ENCODE assay signal across 22 cellular contexts in the genomic region with DNA sequence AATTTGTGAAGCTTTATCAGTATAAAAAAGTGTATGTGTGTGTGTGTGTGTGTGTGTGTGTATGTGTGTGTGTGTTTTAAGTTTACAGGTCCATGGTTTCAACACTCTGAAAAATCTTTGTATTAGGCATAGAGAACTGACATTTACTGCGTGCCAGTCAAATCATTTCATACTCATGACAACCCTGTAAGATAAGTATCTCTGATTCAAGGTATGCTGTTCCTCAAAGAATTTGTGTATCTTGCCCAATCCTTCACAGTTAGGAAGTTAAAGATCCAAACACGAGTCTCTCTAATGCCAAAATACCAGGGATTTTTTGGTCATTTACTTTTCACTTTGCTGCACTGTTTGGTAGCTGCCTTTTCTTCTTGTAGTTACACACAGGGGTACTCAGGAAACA.
"Had no signal": no experiment of that assay in that cellular context is flagged by ENCODE, and none has a peak within 500 bp of the region (broad histone marks: within the 10 kb centered on the region; RNA-seq: fewer than 3 reads in every experiment).

No MANE protein-coding gene starts in this region.

- H3K27me3 ChIP-seq: SJSA1 had no signal

- H3K9me3 ChIP-seq: SJSA1 had no signal

- H3K36me3 ChIP-seq: SJSA1 had no signal

- H3K4me1 ChIP-seq: SJSA1 had no signal

- H3K4me3 ChIP-seq: K562, SJSA1, SK-N-MC had no signal

- H3K27ac ChIP-seq: KMS-11, SJSA1, SK-N-MC had no signal

- H3K4me2 ChIP-seq: KMS-11 had no signal

- ATAC-seq: K562 had no signal

- DNase-seq: Kasumi-1, MV-4-11, NCI-H1048, NCI-H1105, NCI-H1417, NCI-H1436 treated with DMSO at 0.1 percent for 48 hours, NCI-H1694, NCI-H187 treated with DMSO at 0.1 percent for 48 hours, NCI-H2029 treated with DMSO at 0.1 percent for 48 hours, NCI-H2171 treated with DMSO at 0.1 percent for 48 hours, NCI-H446, NCI-H510A, NCI-H524 treated with DMSO at 0.1 percent for 48 hours, NCI-H69, NCI-H774, Right ventricle myocardium superior, RPMI8226, SIG-M5 had no signal
